Comparison of ENCODE assay signal across 8 cellular contexts in genomic region chr16:67170168-67170947, GRCh38. TPM values are rescaled to one million over a fixed set of nuclear protein-coding genes. Genes with fewer than 3 reads are reported as not detected.
A peak's percentile ranks its signal among the peaks of the same experiment; 100 is the strongest.
DNase-seq lines count a peak whose midpoint lies in the region; ATAC-seq and TF ChIP-seq lines count a peak whose summit lies in the region.

Gene NOL3 (plus strand): TSS chr16:67170538.

- H3K36me3 Mint-ChIP-seq in memory B cell: peaks cover 2% of the 10 kb centered on the region

- H3K36me3 ChIP-seq in thoracic aorta: peaks cover 2% of the 10 kb centered on the region

- peak; percentile 48 for ATAC-seq in GM21529 (IDR thresholded peaks at IDR 0.05; ENCODE audit: unreplicated experiment)
- no peak for ATAC-seq in memory B cell (ENCODE audit: low read depth)
- peak; percentile 37 for ATAC-seq in thoracic aorta (ENCODE audit: insufficient number of reproducible peaks, low FRiP score, low read depth)

- H3K4me3 ChIP-seq in thoracic aorta: peak within 1 kb of the TSS; percentile 83

- peak within 1 kb of the TSS; percentile 95 to 97 for H3K27ac ChIP-seq in thoracic aorta

- H3K4me3 Mint-ChIP-seq in memory B cell: peak within 1 kb of the TSS; percentile 21

- peaks cover 31 to 54% of the 10 kb centered on the region in 2 donors for H3K4me1 ChIP-seq in thoracic aorta (ENCODE audit: control insufficient read depth in 1 of 2, low read depth in 2 of 2)

- H3K27me3 Mint-ChIP-seq in memory B cell: peaks cover 47% of the 10 kb centered on the region

- TF ChIP-seq CTCF in thoracic aorta (IDR thresholded peaks at IDR 0.05): no peak

- H3K4me1 Mint-ChIP-seq in memory B cell: peaks cover 35% of the 10 kb centered on the region

- no peaks in the 10 kb centered on the region for H3K9me3 ChIP-seq in thoracic aorta

- intact Hi-C loops in T-helper 2 cell treated with Interferon-gamma antibody and Interleukin-4, amounts not matched to agents 100 ng/mL and 5 ng/mL, for 36 hours (cut with micrococcal nuclease): no loop called here

- no peak within 1 kb of the TSS for H3K27ac Mint-ChIP-seq in memory B cell

- no peaks in the 10 kb centered on the region for H3K9me3 Mint-ChIP-seq in memory B cell

- in situ Hi-C loops in endometrial microvascular endothelial cells (cut with HindIII; ENCODE audit: inconsistent ontology term, low pct_unique_long_range_greater_than_20kb, low sequenced_read_pairs): no loop called here

- DNase-seq in Daoy (ENCODE audit: low read depth) (peak; percentile 82), LHCN-M2 (ENCODE audit: low read depth) (peak; percentile 93), memory B cell (ENCODE audit: low spot score in 2 of 2) (no peak), thoracic aorta (ENCODE audit: low spot score) (peak; percentile 73), middle frontal gyrus (ENCODE audit: extremely low spot score, low spot score) (no peak)

- H3K27me3 ChIP-seq in thoracic aorta (replicated peaks; ENCODE audit: insufficient read depth): no peaks in the 10 kb centered on the region

RNA-seq across cellular contexts. Expression of gene NOL3, which starts in this region (rescaled TPM):
- 9.5 and 14.7 TPM in 2 replicates for total RNA-seq in Daoy (2014; rRNA removed; shearing (Covaris generic))
- total RNA-seq in LHCN-M2 (2014; rRNA removed) (58.0 and 58.6 TPM in 2 replicates), endometrial microvascular endothelial cells (ENCODE audit: inconsistent ontology term) (37.5 TPM), thoracic aorta (10 to 100 TPM; 43.5 to 80.8 TPM)
- polyA plus RNA-seq in LHCN-M2 (2012): 61.0 TPM
- total RNA-seq in T-helper 2 cell treated with Interferon-gamma antibody and Interleukin-4, amounts not matched to agents 100 ng/mL and 5 ng/mL, for 36 hours: 19.4 and 20.2 TPM in 2 replicates

Comparison
In these comparisons a context has a peak if more than half of its experiments do, and no peak if none do; other contexts are left out.
1. DNase-seq: peak in Daoy (single experiment), LHCN-M2 (single experiment) and thoracic aorta (single experiment); none in memory B cell (0 of 2) and middle frontal gyrus (single experiment).